In the genomic region with DNA sequence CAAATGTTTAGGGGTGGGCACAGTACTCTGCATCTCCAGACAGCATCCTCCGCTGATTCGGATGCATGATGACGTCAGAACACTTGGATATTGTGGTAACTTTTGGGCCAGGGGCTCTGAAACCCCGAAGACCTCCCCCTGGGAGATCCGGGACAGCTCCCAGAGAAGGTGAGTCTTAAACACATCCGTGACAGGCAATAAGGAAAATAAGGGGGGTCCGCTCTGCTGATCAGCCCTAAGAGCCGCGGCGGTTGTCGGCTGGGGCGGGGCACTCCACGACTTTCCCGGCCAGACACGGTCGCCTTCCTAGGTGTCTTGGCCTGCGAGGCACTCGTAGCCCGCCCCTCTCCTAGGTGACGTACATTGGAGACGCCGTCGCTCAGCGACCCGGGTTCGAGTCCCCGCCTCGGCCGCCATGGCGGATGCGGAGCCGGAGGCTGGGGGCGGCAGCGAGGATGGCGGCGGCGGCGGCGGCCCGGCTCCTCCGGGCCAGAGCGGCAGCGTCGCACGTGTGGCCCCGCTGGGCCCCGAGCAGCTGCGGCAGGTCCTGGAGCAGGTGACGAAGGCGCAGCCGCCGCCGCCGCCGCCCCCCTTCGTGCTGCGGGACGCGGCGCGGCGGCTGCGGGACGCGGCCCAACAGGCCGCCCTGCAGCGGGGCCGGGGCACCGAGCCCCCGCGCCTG, we compare ENCODE assay signal across 1 cellular context.
A peak's percentile ranks its signal among the peaks of the same experiment; 100 is the strongest.
TF ChIP-seq lines count a peak whose summit lies in the region.

A gene (plus strand): TSS at position 396 of the 682 bp plus-strand sequence. CDS start 20 bp downstream, at position 416.

TF ChIP-seq in K562, 482 proteins besides CTCF, POLR2A, EP300 and RAD21 (continued from another document and continues in another):
- TF ChIP-seq, protein P1, sequence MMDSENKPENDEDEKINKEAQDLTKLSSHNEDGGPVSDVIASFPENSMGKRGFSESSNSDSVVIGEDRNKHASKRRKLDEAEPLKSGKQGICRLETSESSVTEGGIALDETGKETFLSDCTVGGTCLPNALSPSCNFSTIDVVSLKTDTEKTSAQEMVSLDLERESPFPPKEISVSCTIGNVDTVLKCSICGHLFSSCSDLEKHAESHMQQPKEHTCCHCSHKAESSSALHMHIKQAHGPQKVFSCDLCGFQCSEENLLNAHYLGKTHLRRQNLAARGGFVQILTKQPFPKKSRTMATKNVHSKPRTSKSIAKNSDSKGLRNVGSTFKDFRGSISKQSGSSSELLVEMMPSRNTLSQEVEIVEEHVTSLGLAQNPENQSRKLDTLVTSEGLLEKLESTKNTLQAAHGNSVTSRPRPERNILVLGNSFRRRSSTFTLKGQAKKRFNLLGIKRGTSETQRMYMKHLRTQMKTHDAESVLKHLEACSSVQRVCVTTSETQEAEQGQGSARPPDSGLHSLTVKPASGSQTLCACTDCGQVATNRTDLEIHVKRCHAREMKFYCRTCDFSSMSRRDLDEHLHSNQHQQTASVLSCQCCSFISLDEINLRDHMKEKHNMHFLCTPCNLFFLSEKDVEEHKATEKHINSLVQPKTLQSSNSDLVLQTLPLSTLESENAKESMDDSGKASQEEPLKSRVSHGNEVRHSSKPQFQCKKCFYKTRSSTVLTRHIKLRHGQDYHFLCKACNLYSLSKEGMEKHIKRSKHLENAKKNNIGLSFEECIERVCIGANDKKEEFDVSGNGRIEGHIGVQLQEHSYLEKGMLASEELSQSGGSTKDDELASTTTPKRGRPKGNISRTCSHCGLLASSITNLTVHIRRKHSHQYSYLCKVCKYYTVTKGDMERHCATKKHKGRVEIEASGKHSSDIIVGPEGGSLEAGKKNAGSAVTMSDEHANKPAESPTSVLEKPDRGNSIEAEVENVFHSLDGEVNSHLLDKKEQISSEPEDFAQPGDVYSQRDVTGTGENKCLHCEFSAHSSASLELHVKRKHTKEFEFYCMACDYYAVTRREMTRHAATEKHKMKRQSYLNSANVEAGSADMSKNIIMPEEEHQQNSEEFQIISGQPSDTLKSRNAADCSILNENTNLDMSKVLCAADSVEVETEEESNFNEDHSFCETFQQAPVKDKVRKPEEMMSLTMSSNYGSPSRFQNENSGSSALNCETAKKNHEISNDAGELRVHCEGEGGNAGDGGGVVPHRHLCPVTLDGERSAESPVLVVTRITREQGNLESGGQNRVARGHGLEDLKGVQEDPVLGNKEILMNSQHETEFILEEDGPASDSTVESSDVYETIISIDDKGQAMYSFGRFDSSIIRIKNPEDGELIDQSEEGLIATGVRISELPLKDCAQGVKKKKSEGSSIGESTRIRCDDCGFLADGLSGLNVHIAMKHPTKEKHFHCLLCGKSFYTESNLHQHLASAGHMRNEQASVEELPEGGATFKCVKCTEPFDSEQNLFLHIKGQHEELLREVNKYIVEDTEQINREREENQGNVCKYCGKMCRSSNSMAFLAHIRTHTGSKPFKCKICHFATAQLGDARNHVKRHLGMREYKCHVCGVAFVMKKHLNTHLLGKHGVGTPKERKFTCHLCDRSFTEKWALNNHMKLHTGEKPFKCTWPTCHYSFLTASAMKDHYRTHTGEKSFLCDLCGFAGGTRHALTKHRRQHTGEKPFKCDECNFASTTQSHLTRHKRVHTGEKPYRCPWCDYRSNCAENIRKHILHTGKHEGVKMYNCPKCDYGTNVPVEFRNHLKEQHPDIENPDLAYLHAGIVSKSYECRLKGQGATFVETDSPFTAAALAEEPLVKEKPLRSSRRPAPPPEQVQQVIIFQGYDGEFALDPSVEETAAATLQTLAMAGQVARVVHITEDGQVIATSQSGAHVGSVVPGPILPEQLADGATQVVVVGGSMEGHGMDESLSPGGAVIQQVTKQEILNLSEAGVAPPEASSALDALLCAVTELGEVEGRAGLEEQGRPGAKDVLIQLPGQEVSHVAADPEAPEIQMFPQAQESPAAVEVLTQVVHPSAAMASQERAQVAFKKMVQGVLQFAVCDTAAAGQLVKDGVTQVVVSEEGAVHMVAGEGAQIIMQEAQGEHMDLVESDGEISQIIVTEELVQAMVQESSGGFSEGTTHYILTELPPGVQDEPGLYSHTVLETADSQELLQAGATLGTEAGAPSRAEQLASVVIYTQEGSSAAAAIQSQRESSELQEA (IDR thresholded peaks at IDR 0.05; ENCODE audit: low read depth): peak; percentile 96
- TF ChIP-seq PHF20 (IDR thresholded peaks at IDR 0.05; ENCODE audit: partially characterized antibody) (peak; percentile 55), CEBPG (CRISPR knock-in tag; IDR thresholded peaks at IDR 0.05) (no peak), CEBPG (tag; conservative IDR thresholded peaks at IDR 0.05 in 1 of 2, IDR thresholded peaks at IDR 0.05 in 1 of 2) (peak in 1 of 2 experiments; percentile 3; a peak in 1 of 4 replicates), ZBTB17 (CRISPR knock-in tag; IDR thresholded peaks at IDR 0.05) (0 out of 2 replicates have a peak, but pooled peaks have one; percentile 18), KLF6 (CRISPR knock-in tag; IDR thresholded peaks at IDR 0.05; ENCODE audit: borderline replicate concordance) (no peak), ARID2 (IDR thresholded peaks at IDR 0.05) (no peak), SMAD4 (CRISPR knock-in tag; conservative IDR thresholded peaks at IDR 0.05) (peak; percentile 67), CTBP1 (IDR thresholded peaks at IDR 0.05; ENCODE audit: borderline replicate concordance) (peak; percentile 57; the same call in 1 of the 2 replicates), NEUROD1 (IDR thresholded peaks at IDR 0.05; ENCODE audit: borderline replicate concordance, low read depth, low read length, partially characterized antibody) (peak; percentile 68), MYC (IDR thresholded peaks at IDR 0.05; ENCODE audit: low read depth, low read length) (peak; percentile 70), MYC (CRISPR knock-in tag; IDR thresholded peaks at IDR 0.05; ENCODE audit: borderline replicate concordance, low read depth) (no peak), KLF13 (tag; IDR thresholded peaks at IDR 0.05; ENCODE audit: borderline replicate concordance, low read depth) (0 out of 2 replicates have a peak, but pooled peaks have one; percentile 34), GATAD2B (IDR thresholded peaks at IDR 0.05; ENCODE audit: borderline replicate concordance) (peak; percentile 62; the same call in 1 of the 2 replicates), GABPB1 (CRISPR knock-in tag; IDR thresholded peaks at IDR 0.05) (peak; percentile 29; the same call in 1 of the 2 replicates), POU5F1 (IDR thresholded peaks at IDR 0.05; ENCODE audit: borderline replicate concordance, low read depth, low read length, partially characterized antibody) (peak; percentile 91), FOXJ3 (CRISPR knock-in tag; IDR thresholded peaks at IDR 0.05) (no peak), POLR2AphosphoS5 (IDR thresholded peaks at IDR 0.05; ENCODE audit: control insufficient read depth, insufficient read depth, low read depth, low read length) (0 out of 2 replicates have a peak, but pooled peaks have one; percentile 47), ZNF431 (CRISPR knock-in tag; IDR thresholded peaks at IDR 0.05) (0 out of 2 replicates have a peak, but pooled peaks have one; percentile 19), POLR2G (IDR thresholded peaks at IDR 0.05; ENCODE audit: low read depth, low read length) (peak; percentile 83), ZKSCAN8 (CRISPR knock-in tag; IDR thresholded peaks at IDR 0.05) (no peak), KDM4B (IDR thresholded peaks at IDR 0.05; ENCODE audit: borderline replicate concordance in 2 of 2, low read depth in 1 of 2) (0 out of 4 replicates have a peak, but pooled peaks of 1 of the 2 experiments have one; percentile 21), KHSRP (IDR thresholded peaks at IDR 0.05) (peak; percentile 48; the same call in 1 of the 2 replicates), NR2C1 (IDR thresholded peaks at IDR 0.05) (no peak), NR2C1 (tag; IDR thresholded peaks at IDR 0.05) (peak; percentile 17; the same call in 1 of the 2 replicates), NONO (IDR thresholded peaks at IDR 0.05; ENCODE audit: low read depth in 2 of 2, low read length in 1 of 2) (peak; percentile 30 to 47; a peak in 1 of 4 replicates), RBBP5 (IDR thresholded peaks at IDR 0.05; ENCODE audit: borderline replicate concordance, insufficient read depth, low read length, poor library complexity, severe bottlenecking) (peak; percentile 80), FOSL1 (tag; conservative IDR thresholded peaks at IDR 0.05) (0 out of 2 replicates have a peak, but pooled peaks have one; percentile 13), ZNF354B (CRISPR knock-in tag; IDR thresholded peaks at IDR 0.05) (no peak), SIN3B (IDR thresholded peaks at IDR 0.05; ENCODE audit: low read depth) (peak; percentile 95), ADNP (tag; IDR thresholded peaks at IDR 0.05) (peak; percentile 68), KLF16 (IDR thresholded peaks at IDR 0.05) (peak; percentile 72), LCOR (CRISPR knock-in tag; IDR thresholded peaks at IDR 0.05) (peak; percentile 48; the same call in 1 of the 2 replicates), SREBF2 (CRISPR knock-in tag; IDR thresholded peaks at IDR 0.05) (no peak), RBFOX2 (IDR thresholded peaks at IDR 0.05; ENCODE audit: low read depth, low read length) (peak; percentile 73), MBD2 (IDR thresholded peaks at IDR 0.05; ENCODE audit: borderline replicate concordance, low read depth) (peak; percentile 26; the same call in 1 of the 2 replicates), CCNT2 (IDR thresholded peaks at IDR 0.05; ENCODE audit: borderline replicate concordance, extremely low read depth, insufficient read length, low read depth, low read length) (peak; percentile 48), TAF1 (IDR thresholded peaks at IDR 0.05; ENCODE audit: control insufficient read depth, extremely low read depth, insufficient read depth, low read length, severe bottlenecking) (peak; percentile 62)
- TF ChIP-seq, protein P2, sequence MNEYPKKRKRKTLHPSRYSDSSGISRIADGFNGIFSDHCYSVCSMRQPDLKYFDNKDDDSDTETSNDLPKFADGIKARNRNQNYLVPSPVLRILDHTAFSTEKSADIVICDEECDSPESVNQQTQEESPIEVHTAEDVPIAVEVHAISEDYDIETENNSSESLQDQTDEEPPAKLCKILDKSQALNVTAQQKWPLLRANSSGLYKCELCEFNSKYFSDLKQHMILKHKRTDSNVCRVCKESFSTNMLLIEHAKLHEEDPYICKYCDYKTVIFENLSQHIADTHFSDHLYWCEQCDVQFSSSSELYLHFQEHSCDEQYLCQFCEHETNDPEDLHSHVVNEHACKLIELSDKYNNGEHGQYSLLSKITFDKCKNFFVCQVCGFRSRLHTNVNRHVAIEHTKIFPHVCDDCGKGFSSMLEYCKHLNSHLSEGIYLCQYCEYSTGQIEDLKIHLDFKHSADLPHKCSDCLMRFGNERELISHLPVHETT (CRISPR knock-in tag; conservative IDR thresholded peaks at IDR 0.05 in 1 of 2, IDR thresholded peaks at IDR 0.05 in 1 of 2): 0 out of 4 replicates have a peak, but pooled peaks of 1 of the 2 experiments have one; percentile 29
- TF ChIP-seq, protein P3, sequence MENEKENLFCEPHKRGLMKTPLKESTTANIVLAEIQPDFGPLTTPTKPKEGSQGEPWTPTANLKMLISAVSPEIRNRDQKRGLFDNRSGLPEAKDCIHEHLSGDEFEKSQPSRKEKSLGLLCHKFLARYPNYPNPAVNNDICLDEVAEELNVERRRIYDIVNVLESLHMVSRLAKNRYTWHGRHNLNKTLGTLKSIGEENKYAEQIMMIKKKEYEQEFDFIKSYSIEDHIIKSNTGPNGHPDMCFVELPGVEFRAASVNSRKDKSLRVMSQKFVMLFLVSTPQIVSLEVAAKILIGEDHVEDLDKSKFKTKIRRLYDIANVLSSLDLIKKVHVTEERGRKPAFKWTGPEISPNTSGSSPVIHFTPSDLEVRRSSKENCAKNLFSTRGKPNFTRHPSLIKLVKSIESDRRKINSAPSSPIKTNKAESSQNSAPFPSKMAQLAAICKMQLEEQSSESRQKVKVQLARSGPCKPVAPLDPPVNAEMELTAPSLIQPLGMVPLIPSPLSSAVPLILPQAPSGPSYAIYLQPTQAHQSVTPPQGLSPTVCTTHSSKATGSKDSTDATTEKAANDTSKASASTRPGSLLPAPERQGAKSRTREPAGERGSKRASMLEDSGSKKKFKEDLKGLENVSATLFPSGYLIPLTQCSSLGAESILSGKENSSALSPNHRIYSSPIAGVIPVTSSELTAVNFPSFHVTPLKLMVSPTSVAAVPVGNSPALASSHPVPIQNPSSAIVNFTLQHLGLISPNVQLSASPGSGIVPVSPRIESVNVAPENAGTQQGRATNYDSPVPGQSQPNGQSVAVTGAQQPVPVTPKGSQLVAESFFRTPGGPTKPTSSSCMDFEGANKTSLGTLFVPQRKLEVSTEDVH (IDR thresholded peaks at IDR 0.05; ENCODE audit: low read depth, partially characterized antibody): no peak
- TF ChIP-seq, protein P4, sequence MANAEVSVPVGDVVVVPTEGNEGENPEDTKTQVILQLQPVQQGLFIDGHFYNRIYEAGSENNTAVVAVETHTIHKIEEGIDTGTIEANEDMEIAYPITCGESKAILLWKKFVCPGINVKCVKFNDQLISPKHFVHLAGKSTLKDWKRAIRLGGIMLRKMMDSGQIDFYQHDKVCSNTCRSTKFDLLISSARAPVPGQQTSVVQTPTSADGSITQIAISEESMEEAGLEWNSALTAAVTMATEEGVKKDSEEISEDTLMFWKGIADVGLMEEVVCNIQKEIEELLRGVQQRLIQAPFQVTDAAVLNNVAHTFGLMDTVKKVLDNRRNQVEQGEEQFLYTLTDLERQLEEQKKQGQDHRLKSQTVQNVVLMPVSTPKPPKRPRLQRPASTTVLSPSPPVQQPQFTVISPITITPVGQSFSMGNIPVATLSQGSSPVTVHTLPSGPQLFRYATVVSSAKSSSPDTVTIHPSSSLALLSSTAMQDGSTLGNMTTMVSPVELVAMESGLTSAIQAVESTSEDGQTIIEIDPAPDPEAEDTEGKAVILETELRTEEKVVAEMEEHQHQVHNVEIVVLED (CRISPR knock-in tag; IDR thresholded peaks at IDR 0.05): peak; percentile 35
- TF ChIP-seq, protein P5, sequence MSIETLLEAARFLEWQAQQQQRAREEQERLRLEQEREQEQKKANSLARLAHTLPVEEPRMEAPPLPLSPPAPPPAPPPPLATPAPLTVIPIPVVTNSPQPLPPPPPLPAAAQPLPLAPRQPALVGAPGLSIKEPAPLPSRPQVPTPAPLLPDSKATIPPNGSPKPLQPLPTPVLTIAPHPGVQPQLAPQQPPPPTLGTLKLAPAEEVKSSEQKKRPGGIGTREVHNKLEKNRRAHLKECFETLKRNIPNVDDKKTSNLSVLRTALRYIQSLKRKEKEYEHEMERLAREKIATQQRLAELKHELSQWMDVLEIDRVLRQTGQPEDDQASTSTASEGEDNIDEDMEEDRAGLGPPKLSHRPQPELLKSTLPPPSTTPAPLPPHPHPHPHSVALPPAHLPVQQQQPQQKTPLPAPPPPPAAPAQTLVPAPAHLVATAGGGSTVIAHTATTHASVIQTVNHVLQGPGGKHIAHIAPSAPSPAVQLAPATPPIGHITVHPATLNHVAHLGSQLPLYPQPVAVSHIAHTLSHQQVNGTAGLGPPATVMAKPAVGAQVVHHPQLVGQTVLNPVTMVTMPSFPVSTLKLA (conservative IDR thresholded peaks at IDR 0.05): peak in 1 of 2 experiments; percentile 59; a peak in 1 of 4 replicates
- TF ChIP-seq, protein P6, sequence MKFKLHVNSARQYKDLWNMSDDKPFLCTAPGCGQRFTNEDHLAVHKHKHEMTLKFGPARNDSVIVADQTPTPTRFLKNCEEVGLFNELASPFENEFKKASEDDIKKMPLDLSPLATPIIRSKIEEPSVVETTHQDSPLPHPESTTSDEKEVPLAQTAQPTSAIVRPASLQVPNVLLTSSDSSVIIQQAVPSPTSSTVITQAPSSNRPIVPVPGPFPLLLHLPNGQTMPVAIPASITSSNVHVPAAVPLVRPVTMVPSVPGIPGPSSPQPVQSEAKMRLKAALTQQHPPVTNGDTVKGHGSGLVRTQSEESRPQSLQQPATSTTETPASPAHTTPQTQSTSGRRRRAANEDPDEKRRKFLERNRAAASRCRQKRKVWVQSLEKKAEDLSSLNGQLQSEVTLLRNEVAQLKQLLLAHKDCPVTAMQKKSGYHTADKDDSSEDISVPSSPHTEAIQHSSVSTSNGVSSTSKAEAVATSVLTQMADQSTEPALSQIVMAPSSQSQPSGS (CRISPR knock-in tag; IDR thresholded peaks at IDR 0.05): no peak
